22 cellular contexts compared by ENCODE assay signal in genomic region chr2:127122351-127123027, GRCh38. TPM values are rescaled to one million over a fixed set of nuclear protein-coding genes. Genes with fewer than 3 reads are reported as not detected.
A peak's percentile ranks its signal among the peaks of the same experiment; 100 is the strongest.
DNase-seq lines count a peak whose midpoint lies in the region; ATAC-seq and TF ChIP-seq lines count a peak whose summit lies in the region.
"Had no signal": no experiment of that assay in that cellular context is flagged by ENCODE, and none has a peak within 500 bp of the region (broad histone marks: within the 10 kb centered on the region; RNA-seq: fewer than 3 reads in every experiment).

No MANE protein-coding gene starts in this region.

- H3K27me3 Mint-ChIP-seq in osteocyte (ENCODE audit: unreplicated experiment) = no peaks in the 10 kb centered on the region

- DNase-seq in left ventricle myocardium inferior (no peak), left cardiac atrium (no peak), WERI-Rb-1 (peak; percentile 80), osteocyte (ENCODE audit: extremely low spot score, unreplicated experiment) (peak; percentile 66), activated T-cell treated with anti-CD3 and anti-CD28 coated beads for 4 hours (no peak), DMS53 treated with DMSO at 0.1 percent for 48 hours (lab: John Stamatoyannopoulos, UW; ENCODE audit: unreplicated experiment) (no peak), KBM-7 (no peak)
- DNase-seq: activated CD4-positive, alpha-beta T cell treated with anti-CD3 and anti-CD28 coated beads, Interleukin-2, amount 50 U/mL, for 48 hours; activated naive CD4-positive, alpha-beta T cell treated with anti-CD3 and anti-CD28 coated beads, Interleukin-2, amount 10 ng/mL, durations not matched to agents 7 days and 5 days; activated T-cell treated with anti-CD3 and anti-CD28 coated beads, Interleukin-2, amount 50 U/mL, for 1 hour; Calu3; foreskin keratinocyte; immature natural killer cell; NCI-H1048; NCI-H2081 treated with DMSO at 0.1 percent for 48 hours; SK-N-SH; stimulated activated CD4-positive, alpha-beta T cell treated with anti-CD3 and anti-CD28 coated beads, Interleukin-1b, Interleukin-23, amount 100 ng/mL, for 48 hours; stimulated activated naive B cell treated with anti-CD40 and anti-IgM and Interleukin-4, amounts not matched to agents 10 μg/mL and 1 μg/mL and 100 μg/mL, for 72 hours had no signal

- H3K4me3 Mint-ChIP-seq in osteocyte (ENCODE audit: unreplicated experiment) = no peak overlapping the region
- H3K4me3 Mint-ChIP-seq: activated naive CD4-positive, alpha-beta T cell treated with anti-CD3 and anti-CD28 coated beads, Interleukin-2, amount 10 ng/mL, durations not matched to agents 7 days and 5 days; immature natural killer cell; stimulated activated naive B cell treated with anti-CD40 and anti-IgM and Interleukin-4, amounts not matched to agents 10 μg/mL and 1 μg/mL and 100 μg/mL, for 72 hours had no signal

- H3K4me1 Mint-ChIP-seq in osteocyte (ENCODE audit: unreplicated experiment) = peaks cover 4% of the 10 kb centered on the region
- H3K4me1 Mint-ChIP-seq: activated naive CD4-positive, alpha-beta T cell treated with anti-CD3 and anti-CD28 coated beads, Interleukin-2, amount 10 ng/mL, durations not matched to agents 7 days and 5 days; immature natural killer cell had no signal

- H3K36me3 ChIP-seq in left ventricle myocardium inferior (no peaks in the 10 kb centered on the region), WERI-Rb-1 (peaks cover 3% of the 10 kb centered on the region)
- H3K36me3 ChIP-seq: tibial artery had no signal

- no peak for ATAC-seq in left cardiac atrium
- no peak for ATAC-seq in GM19397 (IDR thresholded peaks at IDR 0.05; ENCODE audit: unreplicated experiment)
- ATAC-seq: stimulated activated naive B cell treated with anti-CD40 and anti-IgM and Interleukin-4, amounts not matched to agents 10 μg/mL and 1 μg/mL and 100 μg/mL, for 72 hours had no signal

- H3K36me3 Mint-ChIP-seq in osteocyte (ENCODE audit: unreplicated experiment) = no peaks in the 10 kb centered on the region
- H3K36me3 Mint-ChIP-seq: activated naive CD4-positive, alpha-beta T cell treated with anti-CD3 and anti-CD28 coated beads, Interleukin-2, amount 10 ng/mL, durations not matched to agents 7 days and 5 days; immature natural killer cell; stimulated activated naive B cell treated with anti-CD40 and anti-IgM and Interleukin-4, amounts not matched to agents 10 μg/mL and 1 μg/mL and 100 μg/mL, for 72 hours had no signal

- H3K9me3 Mint-ChIP-seq in osteocyte (ENCODE audit: unreplicated experiment) = no peaks in the 10 kb centered on the region
- H3K9me3 Mint-ChIP-seq: activated naive CD4-positive, alpha-beta T cell treated with anti-CD3 and anti-CD28 coated beads, Interleukin-2, amount 10 ng/mL, durations not matched to agents 7 days and 5 days; immature natural killer cell had no signal

- H3K4me1 ChIP-seq in left ventricle myocardium inferior = no peaks in the 10 kb centered on the region
- H3K4me1 ChIP-seq: foreskin keratinocyte, tibial artery had no signal

- no peak overlapping the region for H3K27ac Mint-ChIP-seq in osteocyte (ENCODE audit: unreplicated experiment)
- H3K27ac Mint-ChIP-seq: activated naive CD4-positive, alpha-beta T cell treated with anti-CD3 and anti-CD28 coated beads, Interleukin-2, amount 10 ng/mL, durations not matched to agents 7 days and 5 days; immature natural killer cell; stimulated activated naive B cell treated with anti-CD40 and anti-IgM and Interleukin-4, amounts not matched to agents 10 μg/mL and 1 μg/mL and 100 μg/mL, for 72 hours had no signal

- intact Hi-C loops in left ventricle myocardium inferior (cut with micrococcal nuclease) (no loop called here), left cardiac atrium (cut with DNase I) (no loop called here)

- in situ Hi-C loops in KBM-7 (cut with MboI; ENCODE audit: low pct_unique_long_range_greater_than_20kb, low sequenced_read_pairs) = no loop called here

- H3K27me3 ChIP-seq in left ventricle myocardium inferior (ENCODE audit: low read depth) (peaks cover 8% of the 10 kb centered on the region), WERI-Rb-1 (ENCODE audit: insufficient read depth, low read depth, severe bottlenecking) (no peaks in the 10 kb centered on the region)
- H3K27me3 ChIP-seq: foreskin keratinocyte, hepatocyte, tibial artery had no signal

- H3K9me3 ChIP-seq in left ventricle myocardium inferior (replicated peaks) = no peaks in the 10 kb centered on the region
- peaks cover 11% of the 10 kb centered on the region for H3K9me3 ChIP-seq in WERI-Rb-1 (ENCODE audit: severe bottlenecking)
- H3K9me3 ChIP-seq: mucosa of descending colon, SK-N-SH, tibial artery had no signal

- no peak for TF ChIP-seq CTCF in left ventricle myocardium inferior (IDR thresholded peaks at IDR 0.05; ENCODE audit: borderline replicate concordance)
- no peak for TF ChIP-seq CTCF in WERI-Rb-1 (IDR thresholded peaks at IDR 0.05; ENCODE audit: low read depth, low read length)
- no peak for TF ChIP-seq CTCF in osteocyte (IDR thresholded peaks at IDR 0.05)

- H3K27ac ChIP-seq in left ventricle myocardium inferior (replicated peaks) (peak overlapping the region; percentile 23), WERI-Rb-1 (peak overlapping the region; percentile 73)
- H3K27ac ChIP-seq: foreskin keratinocyte, hepatocyte, tibial artery had no signal

- no peak overlapping the region for H3K4me3 ChIP-seq in left ventricle myocardium inferior
- H3K4me3 ChIP-seq in WERI-Rb-1 (ENCODE audit: low read depth, low read length) = peak overlapping the region; percentile 20
- H3K4me3 ChIP-seq: hepatocyte, mucosa of descending colon, tibial artery had no signal

RNA-seq across cellular contexts. Expression of gene BIN1, which starts 15.5 kb away (rescaled TPM):
- total RNA-seq in left ventricle myocardium inferior (15.8 TPM), left cardiac atrium (10 to 100 TPM; 16.2 to 23.6 TPM), osteocyte (101 TPM in 2 replicates)

Comparison
In these comparisons a context has a peak if more than half of its experiments do, and no peak if none do; other contexts are left out.
1. DNase-seq: peak in WERI-Rb-1 (single experiment) and osteocyte (single experiment); none in left ventricle myocardium inferior (single experiment), left cardiac atrium (single experiment), activated T-cell treated with anti-CD3 and anti-CD28 coated beads for 4 hours (single experiment), DMS53 treated with DMSO at 0.1 percent for 48 hours (single experiment) and KBM-7 (single experiment).